ENCODE assay signal across 10 cellular contexts in the genomic region with DNA sequence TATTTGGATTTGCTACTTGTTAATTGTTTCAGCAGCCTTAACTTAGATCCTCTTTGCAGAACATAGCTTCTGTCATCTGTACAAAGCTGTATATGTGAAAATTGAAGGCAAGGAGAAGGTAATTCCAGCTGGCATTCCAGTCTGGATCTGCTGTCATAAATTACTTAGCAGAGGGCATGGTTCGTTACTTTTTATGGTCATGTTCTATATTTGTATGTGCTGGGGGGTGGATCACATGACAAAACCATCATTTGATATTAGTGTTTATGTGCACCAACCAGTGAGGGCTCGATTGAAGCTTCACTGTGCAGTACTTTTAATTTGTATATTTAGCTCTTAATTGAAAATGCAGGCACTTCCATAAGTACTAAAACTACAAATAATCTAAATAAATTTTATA.
DNase-seq lines count a peak whose midpoint lies in the region; ATAC-seq, FAIRE-seq and TF ChIP-seq lines count a peak whose summit lies in the region.
"Had no signal": no experiment of that assay in that cellular context is flagged by ENCODE, and none has a peak within 500 bp of the region (broad histone marks: within the 10 kb centered on the region; RNA-seq: fewer than 3 reads in every experiment).

No MANE protein-coding gene starts in this region.

- no peaks in the 10 kb centered on the region for H3K9me3 ChIP-seq in A673 (ENCODE audit: low read depth, low read length, poor library complexity, severe bottlenecking)

- peaks cover 36% of the 10 kb centered on the region for H3K4me1 ChIP-seq in A673 (ENCODE audit: insufficient read depth, low read length, poor library complexity, severe bottlenecking)

- FAIRE-seq in frontal cortex (lab: Jason Lieb, UNC), result no peak

- CTCF ChIA-PET in A673 (lab: Charles Lee), result no interaction called here

- H3K27ac ChIP-seq in A673 (ENCODE audit: low read depth, low read length, poor library complexity, severe bottlenecking), result no peak overlapping the region

- ATAC-seq in Right ventricle myocardium superior (ENCODE audit: poor library complexity), result peak; percentile 83

- TF ChIP-seq CTCF in retinal pigment epithelial cell (conservative IDR thresholded peaks at IDR 0.05; ENCODE audit: low read depth, low read length) (no peak), A673 (conservative IDR thresholded peaks at IDR 0.05; ENCODE audit: low read depth, low read length) (no peak)

- intact Hi-C loops in Right ventricle myocardium superior (cut with DNase I), result no loop called here
- intact Hi-C loops in A673 (cut with micrococcal nuclease; ENCODE audit: unreplicated experiment), result no loop called here

- POLR2A ChIA-PET in A673 (lab: Charles Lee; ENCODE audit: low non-redundant PET), result interaction anchor here (0.7 kb wide), 1 partner anchor 286 kb away, joined by 5 read pairs; no protein-coding TSS in a partner anchor

- no peaks in the 10 kb centered on the region for H3K27me3 ChIP-seq in A673 (replicated peaks; ENCODE audit: insufficient read depth, low read depth, low read length, poor library complexity)

- peak; percentile 25 for DNase-seq in HCEC 1CT
- peak; percentile 55 for DNase-seq in NCI-H2171 (lab: John Stamatoyannopoulos, UW)
- no peak for DNase-seq in Right ventricle myocardium superior
- peak; percentile 59 for DNase-seq in retinal pigment epithelial cell (ENCODE audit: low read depth)
- no peak for DNase-seq in NCI-H510A (lab: John Stamatoyannopoulos, UW)
- no peak for DNase-seq in SIG-M5 treated with dmso at 0.1 percent for 504 hours (lab: John Stamatoyannopoulos, UW; ENCODE audit: unreplicated experiment)
- no peak for DNase-seq in frontal cortex (ENCODE audit: low spot score in 2 of 2)
- no peak for DNase-seq in A673 (ENCODE audit: low spot score)
- DNase-seq: effector CD8-positive, alpha-beta T cell; Kasumi-1 had no signal

- BruUV-seq in A673 (replicated peaks; lab: Mats Ljungman, UMichigan), result no TSS peak

- H3K36me3 ChIP-seq in A673 (ENCODE audit: insufficient read depth, low read length, poor library complexity, severe bottlenecking), result no peaks in the 10 kb centered on the region

- no peak overlapping the region for H3K4me3 ChIP-seq in retinal pigment epithelial cell (ENCODE audit: low read length)
- no peak overlapping the region for H3K4me3 ChIP-seq in A673 (ENCODE audit: low read depth, low read length, poor library complexity, severe bottlenecking)

Comparison
In these comparisons a context has a peak if more than half of its experiments do, and no peak if none do; other contexts are left out.
1. DNase-seq: peak in HCEC 1CT (single experiment), NCI-H2171 (single experiment) and retinal pigment epithelial cell (single experiment); none in Right ventricle myocardium superior (single experiment), NCI-H510A (single experiment), SIG-M5 treated with dmso at 0.1 percent for 504 hours (single experiment), frontal cortex (0 of 2) and A673 (single experiment).